ENCODE assay signal across 9 cellular contexts in genomic region chr6:82331031-82331773, GRCh38. TPM values are rescaled to one million over a fixed set of nuclear protein-coding genes. Genes with fewer than 3 reads are reported as not detected.
DNase-seq lines count a peak whose midpoint lies in the region; ATAC-seq, FAIRE-seq and TF ChIP-seq lines count a peak whose summit lies in the region.
"Had no signal": no experiment of that assay in that cellular context is flagged by ENCODE, and none has a peak within 500 bp of the region (broad histone marks: within the 10 kb centered on the region; RNA-seq: fewer than 3 reads in every experiment).

No MANE protein-coding gene starts in this region.

- no peak for DNase-seq in HepG2 (ENCODE audit: low spot score)
- no peak for DNase-seq in right lobe of liver
- peak; percentile 33 for DNase-seq in NCI-H460 (ENCODE audit: extremely low read depth, low read depth)
- DNase-seq in dermis blood vessel endothelial cell, result no peak
- no peak for DNase-seq in natural killer cell
- DNase-seq in stimulated activated effector memory CD8-positive, alpha-beta T cell treated with anti-CD3 and anti-CD28 coated beads, Interleukin-12 subunit alpha, Interleukin-12 subunit beta, amount 100 ng/mL, for 72 hours (ENCODE audit: low spot score in 2 of 2), result no peak

- no peaks in the 10 kb centered on the region for H3K79me2 ChIP-seq in HepG2 (ENCODE audit: insufficient read depth, low read length)

- H3K9me3 ChIP-seq in HepG2 (ENCODE audit: low read length) (no peaks in the 10 kb centered on the region), right lobe of liver (no peaks in the 10 kb centered on the region)

- no peak for TF ChIP-seq POLR2A in HepG2 (IDR thresholded peaks at IDR 0.05; ENCODE audit: insufficient read depth in 1 of 2, low read depth in 2 of 2, low read length in 2 of 2)
- TF ChIP-seq POLR2A in right lobe of liver (IDR thresholded peaks at IDR 0.05), result no peak

- no peak overlapping the region for H3K4me3 Mint-ChIP-seq in natural killer cell
- no peak overlapping the region for H3K4me3 Mint-ChIP-seq in stimulated activated effector memory CD8-positive, alpha-beta T cell treated with anti-CD3 and anti-CD28 coated beads, Interleukin-12 subunit alpha, Interleukin-12 subunit beta, amount 100 ng/mL, for 72 hours
- H3K4me3 Mint-ChIP-seq: activated naive CD4-positive, alpha-beta T cell treated with anti-CD3 and anti-CD28 coated beads, Interleukin-2, amount 50 U/mL, for 24 hours had no signal

- 0 out of 2 replicates have a peak, but pooled peaks have one; percentile 16 for TF ChIP-seq CTCF in HepG2 (CRISPR knock-in tag; IDR thresholded peaks at IDR 0.05)
- TF ChIP-seq CTCF in right lobe of liver (IDR thresholded peaks at IDR 0.05), result no peak
- no peak for TF ChIP-seq CTCF in natural killer cell (IDR thresholded peaks at IDR 0.05)

- H3K27me3 ChIP-seq in HepG2 (ENCODE audit: control insufficient read depth in 1 of 2, insufficient read depth in 2 of 2, low read length in 2 of 2) (no peaks in the 10 kb centered on the region), right lobe of liver (no peaks in the 10 kb centered on the region)

- peaks cover 0 to 4% of the 10 kb centered on the region in 2 donors for H3K27me3 Mint-ChIP-seq in natural killer cell (ENCODE audit: low read depth in 2 of 2)

- H3K27ac Mint-ChIP-seq in natural killer cell, result no peak overlapping the region
- no peak overlapping the region for H3K27ac Mint-ChIP-seq in stimulated activated effector memory CD8-positive, alpha-beta T cell treated with anti-CD3 and anti-CD28 coated beads, Interleukin-12 subunit alpha, Interleukin-12 subunit beta, amount 100 ng/mL, for 72 hours
- H3K27ac Mint-ChIP-seq: activated naive CD4-positive, alpha-beta T cell treated with anti-CD3 and anti-CD28 coated beads, Interleukin-2, amount 50 U/mL, for 24 hours had no signal

- intact Hi-C loops in HepG2 (cut with micrococcal nuclease; ENCODE audit: unreplicated experiment), result no loop called here
- intact Hi-C loops in right lobe of liver (cut with DNase I), result no loop called here
- intact Hi-C loops in natural killer cell (cut with micrococcal nuclease), result no loop called here

- TF ChIP-seq RAD21 in HepG2 (CRISPR knock-in tag; IDR thresholded peaks at IDR 0.05), result no peak

- no peaks in the 10 kb centered on the region for H4K20me1 ChIP-seq in HepG2 (ENCODE audit: insufficient read depth, low read length)

- no peak overlapping the region for H2AFZ ChIP-seq in HepG2 (ENCODE audit: low read length)

- 0% methylated on average over 2 of the region's 2 CpGs for WGBS in HepG2 (ENCODE audit: low lambda C conversion rate)
- WGBS in right lobe of liver (ENCODE audit: insufficient coverage, low coverage, low lambda C conversion rate, missing lambda C conversion rate), result 0% methylated on average over 2 of the region's 2 CpGs

- no peak for FAIRE-seq in HepG2 (lab: Jason Lieb, UNC)

- no peaks in the 10 kb centered on the region for H3K36me3 Mint-ChIP-seq in natural killer cell
- H3K36me3 Mint-ChIP-seq in stimulated activated effector memory CD8-positive, alpha-beta T cell treated with anti-CD3 and anti-CD28 coated beads, Interleukin-12 subunit alpha, Interleukin-12 subunit beta, amount 100 ng/mL, for 72 hours, result no peaks in the 10 kb centered on the region
- H3K36me3 Mint-ChIP-seq: activated naive CD4-positive, alpha-beta T cell treated with anti-CD3 and anti-CD28 coated beads, Interleukin-2, amount 50 U/mL, for 24 hours had no signal

- POLR2A ChIA-PET in HepG2 (lab: Yijun Ruan, JAX), result no interaction called here

- H3K27ac ChIP-seq in HepG2 (ENCODE audit: extremely low read length, insufficient read depth, low read length) (no peak overlapping the region), right lobe of liver (no peak overlapping the region)

- in situ Hi-C loops in HepG2 (cut with HindIII; ENCODE audit: extremely low pct_ligation_motif_present, low pct_unique_long_range_greater_than_20kb), result no loop called here

- TF ChIP-seq EP300 in HepG2 (IDR thresholded peaks at IDR 0.05; ENCODE audit: low read depth in 2 of 2, low read length in 2 of 2) (no peak), HepG2 (CRISPR knock-in tag; IDR thresholded peaks at IDR 0.05; ENCODE audit: borderline replicate concordance) (no peak)

- H3K4me3 ChIP-seq in HepG2 (replicated peaks in 1 of 3; ENCODE audit: insufficient read depth in 1 of 3, low read depth in 2 of 3, low read length in 3 of 3), result no peak overlapping the region
- H3K4me3 ChIP-seq in right lobe of liver, result no peak overlapping the region

- no peak overlapping the region for H3K4me2 ChIP-seq in HepG2 (ENCODE audit: low read depth, low read length)

- H3K9ac ChIP-seq in HepG2 (ENCODE audit: insufficient read depth, low read depth, low read length), result no peak overlapping the region

- no TSS peak for BruUV-seq in HepG2 (replicated peaks; lab: Mats Ljungman, UMichigan)

- H3K4me1 ChIP-seq in HepG2 (ENCODE audit: insufficient read depth, low read length) (no peaks in the 10 kb centered on the region), right lobe of liver (no peaks in the 10 kb centered on the region)

- H3K36me3 ChIP-seq in HepG2 (replicated peaks in 1 of 2; ENCODE audit: control insufficient read depth in 1 of 2, insufficient read depth in 2 of 2, low read length in 2 of 2) (no peaks in the 10 kb centered on the region), right lobe of liver (no peaks in the 10 kb centered on the region)

- peaks cover 0 to 3% of the 10 kb centered on the region in 2 donors for H3K9me3 Mint-ChIP-seq in natural killer cell
- no peaks in the 10 kb centered on the region for H3K9me3 Mint-ChIP-seq in stimulated activated effector memory CD8-positive, alpha-beta T cell treated with anti-CD3 and anti-CD28 coated beads, Interleukin-12 subunit alpha, Interleukin-12 subunit beta, amount 100 ng/mL, for 72 hours
- H3K9me3 Mint-ChIP-seq: activated naive CD4-positive, alpha-beta T cell treated with anti-CD3 and anti-CD28 coated beads, Interleukin-2, amount 50 U/mL, for 24 hours had no signal

- ATAC-seq in HepG2, result peak; percentile 31; the same call in 1 of the 3 replicates
- no peak for ATAC-seq in right lobe of liver
- ATAC-seq in esophagus mucosa, result peak; percentile 75
- ATAC-seq in HG03520 (IDR thresholded peaks at IDR 0.05; ENCODE audit: unreplicated experiment), result no peak
- ATAC-seq in natural killer cell, result no peak
- no peak for ATAC-seq in stimulated activated effector memory CD8-positive, alpha-beta T cell treated with anti-CD3 and anti-CD28 coated beads, Interleukin-12 subunit alpha, Interleukin-12 subunit beta, amount 100 ng/mL, for 72 hours

- H3K4me1 Mint-ChIP-seq in natural killer cell, result no peaks in the 10 kb centered on the region
- H3K4me1 Mint-ChIP-seq in stimulated activated effector memory CD8-positive, alpha-beta T cell treated with anti-CD3 and anti-CD28 coated beads, Interleukin-12 subunit alpha, Interleukin-12 subunit beta, amount 100 ng/mL, for 72 hours, result no peaks in the 10 kb centered on the region
- H3K4me1 Mint-ChIP-seq: activated naive CD4-positive, alpha-beta T cell treated with anti-CD3 and anti-CD28 coated beads, Interleukin-2, amount 50 U/mL, for 24 hours had no signal

- CTCF ChIA-PET in HepG2 (lab: Yijun Ruan, JAX; ENCODE audit: low intra/inter-chr PET ratio, low total read pairs), result no interaction called here

TF ChIP-seq in HepG2, 621 proteins besides CTCF, POLR2A, EP300 and RAD21:
- peak; percentile 15; the same call in 1 of the 2 replicates for TF ChIP-seq STAG1 (CRISPR knock-in tag; IDR thresholded peaks at IDR 0.05)
- no peak for TF ChIP-seq MAFK (conservative IDR thresholded peaks at IDR 0.05 in 1 of 2, IDR thresholded peaks at IDR 0.05 in 1 of 2; ENCODE audit: low read length in 2 of 2)
- TF ChIP-seq HOXA9 (CRISPR knock-in tag; IDR thresholded peaks at IDR 0.05; ENCODE audit: borderline replicate concordance), result no peak

RNA-seq across cellular contexts. Expression of gene TPBG, which starts 32.4 kb away (rescaled TPM):
- total RNA-seq in HepG2 (2016; rRNA removed; fragmentation: Illumina TruSeq; extraction: Trizol) (0.39 and 0.75 TPM in 2 replicates), right lobe of liver (1 to 10 TPM in 3 of 6 experiments, under 1 TPM in 3; 0.42 to 1.4 (median 0.99) TPM), esophagus mucosa (21.2 TPM), dermis blood vessel endothelial cell (8.7 and 9.4 TPM in 2 replicates), natural killer cell (under 1 TPM in 2 of 3 donors, not detected in 1; 0.11 to 0.33 TPM)
- 0.09 TPM in 1 of 2 replicates, not detected in the other for total RNA-seq in HepG2 (2016; cell fraction: cytosol; rRNA removed; fragmentation: Illumina TruSeq; extraction: Trizol; ENCODE audit: low read depth)
- total RNA-seq in HepG2 (2016; cell fraction: insoluble cytoplasmic fraction; rRNA removed; fragmentation: Illumina TruSeq; extraction: Trizol), result 0.31 and 0.84 TPM in 2 replicates
- total RNA-seq in HepG2 (2016; cell fraction: membrane; rRNA removed; fragmentation: Illumina TruSeq; extraction: Trizol), result 0.12 and 0.14 TPM in 2 replicates
- total RNA-seq in HepG2 (2016; cell fraction: nucleus; rRNA removed; fragmentation: Illumina TruSeq; extraction: Trizol), result 0.81 and 0.94 TPM in 2 replicates
- 0.73 and 0.82 TPM in 2 replicates for polyA plus RNA-seq in HepG2 (2011; rRNA removed)
- polyA plus RNA-seq in HepG2 (2011; cell fraction: cytosol; rRNA removed), result 0.28 and 0.35 TPM in 2 replicates
- 1.4 and 1.6 TPM in 2 replicates for polyA plus RNA-seq in HepG2 (2011; cell fraction: nucleus; rRNA removed)
- polyA plus RNA-seq in HepG2 (2012), result 0.11 and 0.41 TPM in 2 replicates
- 0.05 and 0.07 TPM in 2 replicates for polyA plus RNA-seq in HepG2 (2016; cell fraction: cytosol; fragmentation: Illumina TruSeq; extraction: Trizol; ENCODE audit: low read depth)
- polyA plus RNA-seq in HepG2 (2016; cell fraction: insoluble cytoplasmic fraction; fragmentation: Illumina TruSeq; extraction: Trizol; ENCODE audit: low read depth), result 0.32 and 0.43 TPM in 2 replicates
- 0.07 and 0.10 TPM in 2 replicates for polyA plus RNA-seq in HepG2 (2016; cell fraction: membrane; fragmentation: Illumina TruSeq; extraction: Trizol; ENCODE audit: low read depth)
- 1.6 TPM in 2 replicates for polyA plus RNA-seq in HepG2 (2016; cell fraction: nucleus; fragmentation: Illumina TruSeq; extraction: Trizol; ENCODE audit: insufficient read depth, low read depth)
- polyA minus RNA-seq in HepG2 (2011; rRNA and poly(A)+ RNA removed; ENCODE audit: low replicate concordance), result 0.56 and 13.9 TPM in 2 replicates
- 0.89 and 1.2 TPM in 2 replicates for polyA minus RNA-seq in HepG2 (2011; cell fraction: cytosol; rRNA and poly(A)+ RNA removed)
- polyA minus RNA-seq in HepG2 (2011; cell fraction: nucleus; rRNA and poly(A)+ RNA removed), result 0.75 and 0.77 TPM in 2 replicates
- 1.6 and 1.9 TPM in 2 replicates for total RNA-seq in NCI-H460 (2014; rRNA removed; shearing (Covaris generic))
- polyA plus RNA-seq in NCI-H460 (2014; cell fraction: nucleus; rRNA removed), result 0.16 and 1.3 TPM in 2 replicates

Comparison
In these comparisons a context has a peak if more than half of its experiments do, and no peak if none do; other contexts are left out.
1. ATAC-seq: peak in HepG2 (single experiment) and esophagus mucosa (single experiment); none in right lobe of liver (0 of 4), HG03520 (single experiment), natural killer cell (0 of 3) and stimulated activated effector memory CD8-positive, alpha-beta T cell treated with anti-CD3 and anti-CD28 coated beads, Interleukin-12 subunit alpha, Interleukin-12 subunit beta, amount 100 ng/mL, for 72 hours (single experiment).